ENCODE assay signal across 14 cellular contexts in the genomic region with DNA sequence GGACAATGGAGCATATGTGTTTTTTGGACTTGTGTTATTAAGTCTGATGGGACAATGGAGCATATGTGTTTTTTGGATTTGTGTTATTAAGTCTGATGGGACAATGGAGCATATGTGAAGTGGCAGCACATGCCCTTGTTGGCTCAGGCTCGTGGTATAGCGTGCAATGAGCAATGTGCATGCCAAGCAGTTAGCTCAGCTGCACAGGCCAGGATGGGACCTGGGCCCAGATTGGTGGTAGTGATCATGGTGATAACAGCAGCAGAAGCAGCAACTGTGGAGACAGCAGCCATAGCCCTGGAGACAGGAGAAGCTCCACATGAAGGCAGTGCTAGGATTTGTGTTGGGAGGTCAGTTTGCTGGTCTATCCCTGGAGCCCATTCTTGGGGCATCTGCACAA.
"Had no signal": no experiment of that assay in that cellular context is flagged by ENCODE, and none has a peak within 500 bp of the region (broad histone marks: within the 10 kb centered on the region; RNA-seq: fewer than 3 reads in every experiment).

No MANE protein-coding gene starts in this region.

- FAIRE-seq: TTC549 had no signal

- DNase-seq: activated CD4-positive, alpha-beta T cell treated with anti-CD3 and anti-CD28 coated beads, Interleukin-2, amount 50 U/mL, for 4 hours; activated CD8-positive, alpha-beta memory T cell treated with anti-CD3 and anti-CD28 coated beads, Interleukin-2, amount 10 ng/mL, durations not matched to agents 7 days and 5 days; activated effector memory CD4-positive, alpha-beta T cell treated with Interleukin-2 at 50 U/mL for 16 hours; activated T-cell treated with anti-CD3 and anti-CD28 coated beads, Interleukin-2, amount 50 U/mL, for 24 hours; cerebellar nuclear complex; effector memory CD8-positive, alpha-beta T cell; erythroblast; immature natural killer cell; mucosa of descending colon; naive thymus-derived CD8-positive, alpha-beta T cell; right cardiac atrium; T-helper 17 cell had no signal

- H3K4me3 ChIP-seq: mucosa of descending colon had no signal

- ATAC-seq: activated CD8-positive, alpha-beta memory T cell treated with anti-CD3 and anti-CD28 coated beads, Interleukin-2, amount 10 ng/mL, durations not matched to agents 7 days and 5 days; effector memory CD8-positive, alpha-beta T cell; mucosa of descending colon; naive thymus-derived CD8-positive, alpha-beta T cell; stimulated activated memory B cell treated with anti-CD40 and anti-IgM and Interleukin-4, amounts not matched to agents 10 μg/mL and 1 μg/mL and 100 μg/mL, for 72 hours; T-helper 17 cell had no signal

- H3K9me3 ChIP-seq: mucosa of descending colon had no signal
